1 cellular context compared by ENCODE assay signal in genomic region chr3:128505771-128506170, GRCh38.
TF ChIP-seq lines count a peak whose summit lies in the region.

No MANE protein-coding gene starts in this region.

TF ChIP-seq in GM12878, 131 proteins besides CTCF, POLR2A, EP300 and RAD21:
- TF ChIP-seq, protein P1, sequence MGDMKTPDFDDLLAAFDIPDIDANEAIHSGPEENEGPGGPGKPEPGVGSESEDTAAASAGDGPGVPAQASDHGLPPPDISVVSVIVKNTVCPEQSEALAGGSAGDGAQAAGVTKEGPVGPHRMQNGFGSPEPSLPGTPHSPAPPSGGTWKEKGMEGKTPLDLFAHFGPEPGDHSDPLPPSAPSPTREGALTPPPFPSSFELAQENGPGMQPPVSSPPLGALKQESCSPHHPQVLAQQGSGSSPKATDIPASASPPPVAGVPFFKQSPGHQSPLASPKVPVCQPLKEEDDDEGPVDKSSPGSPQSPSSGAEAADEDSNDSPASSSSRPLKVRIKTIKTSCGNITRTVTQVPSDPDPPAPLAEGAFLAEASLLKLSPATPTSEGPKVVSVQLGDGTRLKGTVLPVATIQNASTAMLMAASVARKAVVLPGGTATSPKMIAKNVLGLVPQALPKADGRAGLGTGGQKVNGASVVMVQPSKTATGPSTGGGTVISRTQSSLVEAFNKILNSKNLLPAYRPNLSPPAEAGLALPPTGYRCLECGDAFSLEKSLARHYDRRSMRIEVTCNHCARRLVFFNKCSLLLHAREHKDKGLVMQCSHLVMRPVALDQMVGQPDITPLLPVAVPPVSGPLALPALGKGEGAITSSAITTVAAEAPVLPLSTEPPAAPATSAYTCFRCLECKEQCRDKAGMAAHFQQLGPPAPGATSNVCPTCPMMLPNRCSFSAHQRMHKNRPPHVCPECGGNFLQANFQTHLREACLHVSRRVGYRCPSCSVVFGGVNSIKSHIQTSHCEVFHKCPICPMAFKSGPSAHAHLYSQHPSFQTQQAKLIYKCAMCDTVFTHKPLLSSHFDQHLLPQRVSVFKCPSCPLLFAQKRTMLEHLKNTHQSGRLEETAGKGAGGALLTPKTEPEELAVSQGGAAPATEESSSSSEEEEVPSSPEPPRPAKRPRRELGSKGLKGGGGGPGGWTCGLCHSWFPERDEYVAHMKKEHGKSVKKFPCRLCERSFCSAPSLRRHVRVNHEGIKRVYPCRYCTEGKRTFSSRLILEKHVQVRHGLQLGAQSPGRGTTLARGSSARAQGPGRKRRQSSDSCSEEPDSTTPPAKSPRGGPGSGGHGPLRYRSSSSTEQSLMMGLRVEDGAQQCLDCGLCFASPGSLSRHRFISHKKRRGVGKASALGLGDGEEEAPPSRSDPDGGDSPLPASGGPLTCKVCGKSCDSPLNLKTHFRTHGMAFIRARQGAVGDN (IDR thresholded peaks at IDR 0.05): no peak
- TF ChIP-seq ZBTB11 (CRISPR knock-in tag; IDR thresholded peaks at IDR 0.05) (no peak), HDAC6 (IDR thresholded peaks at IDR 0.05; ENCODE audit: unreplicated experiment) (no peak), RAD51 (IDR thresholded peaks at IDR 0.05) (peak; percentile 38; the same call in 1 of the 2 replicates), NR2C1 (IDR thresholded peaks at IDR 0.05) (no peak), MEF2A (IDR thresholded peaks at IDR 0.05; ENCODE audit: insufficient read depth, low read depth, low read length) (no peak), ZBED1 (IDR thresholded peaks at IDR 0.05; ENCODE audit: borderline replicate concordance) (no peak), KLF5 (IDR thresholded peaks at IDR 0.05; ENCODE audit: partially characterized antibody) (no peak), CBX5 (IDR thresholded peaks at IDR 0.05; ENCODE audit: low read depth) (no peak), PAX8 (IDR thresholded peaks at IDR 0.05) (no peak), ASH2L (IDR thresholded peaks at IDR 0.05; ENCODE audit: borderline replicate concordance, low read depth) (no peak)
- TF ChIP-seq, protein P2, sequence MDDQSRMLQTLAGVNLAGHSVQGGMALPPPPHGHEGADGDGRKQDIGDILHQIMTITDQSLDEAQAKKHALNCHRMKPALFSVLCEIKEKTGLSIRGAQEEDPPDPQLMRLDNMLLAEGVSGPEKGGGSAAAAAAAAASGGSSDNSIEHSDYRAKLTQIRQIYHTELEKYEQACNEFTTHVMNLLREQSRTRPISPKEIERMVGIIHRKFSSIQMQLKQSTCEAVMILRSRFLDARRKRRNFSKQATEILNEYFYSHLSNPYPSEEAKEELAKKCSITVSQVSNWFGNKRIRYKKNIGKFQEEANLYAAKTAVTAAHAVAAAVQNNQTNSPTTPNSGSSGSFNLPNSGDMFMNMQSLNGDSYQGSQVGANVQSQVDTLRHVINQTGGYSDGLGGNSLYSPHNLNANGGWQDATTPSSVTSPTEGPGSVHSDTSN (IDR thresholded peaks at IDR 0.05; ENCODE audit: insufficient replicate concordance, low read depth, low read length): no peak
- TF ChIP-seq, protein P3, sequence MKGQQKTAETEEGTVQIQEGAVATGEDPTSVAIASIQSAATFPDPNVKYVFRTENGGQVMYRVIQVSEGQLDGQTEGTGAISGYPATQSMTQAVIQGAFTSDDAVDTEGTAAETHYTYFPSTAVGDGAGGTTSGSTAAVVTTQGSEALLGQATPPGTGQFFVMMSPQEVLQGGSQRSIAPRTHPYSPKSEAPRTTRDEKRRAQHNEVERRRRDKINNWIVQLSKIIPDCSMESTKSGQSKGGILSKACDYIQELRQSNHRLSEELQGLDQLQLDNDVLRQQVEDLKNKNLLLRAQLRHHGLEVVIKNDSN (IDR thresholded peaks at IDR 0.05; ENCODE audit: borderline replicate concordance, extremely low read length, insufficient read depth, low read depth, low read length): peak; percentile 41
TF ChIP-seq in GM12878: peak in this region for 2.
